In the genomic region with DNA sequence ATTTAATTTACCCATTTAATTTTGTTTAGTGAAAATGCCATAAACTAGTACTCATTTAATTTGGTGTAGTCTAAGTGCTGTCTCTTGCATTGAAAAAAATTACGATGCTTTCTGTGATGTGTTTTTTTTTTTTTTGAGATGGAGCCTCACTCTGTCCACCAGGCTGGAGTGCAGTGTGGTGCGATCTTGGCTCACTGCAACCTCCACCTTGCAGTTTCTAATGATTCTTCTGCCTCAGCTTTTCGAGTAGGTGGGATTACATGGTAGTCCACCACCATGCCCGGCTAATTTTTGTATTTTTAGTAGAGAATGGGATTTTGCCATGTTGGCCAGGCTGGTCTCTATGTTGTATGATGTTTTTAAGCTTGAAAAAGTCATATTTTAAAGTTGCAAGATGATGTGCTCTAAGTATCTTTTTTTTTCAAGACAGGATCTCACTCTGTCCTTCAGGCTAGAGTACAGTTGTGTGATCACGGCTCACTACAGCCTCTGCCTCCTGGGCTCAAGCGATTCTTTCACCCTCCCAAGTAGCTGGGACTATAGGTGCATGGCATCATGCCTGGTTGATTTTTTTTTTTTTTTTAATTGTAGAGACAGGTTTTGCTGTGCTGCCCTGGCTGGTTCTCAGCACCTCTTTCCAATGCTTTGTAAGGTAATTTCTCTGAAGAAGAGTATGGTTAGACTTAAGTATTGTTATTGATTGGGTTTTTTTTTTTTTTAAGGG, we compare ENCODE assay signal across 21 cellular contexts. TPM values are rescaled to one million over a fixed set of nuclear protein-coding genes. Genes with fewer than 3 reads are reported as not detected.
"Had no signal": no experiment of that assay in that cellular context is flagged by ENCODE, and none has a peak within 500 bp of the region (broad histone marks: within the 10 kb centered on the region; RNA-seq: fewer than 3 reads in every experiment).

No MANE protein-coding gene starts in this region.

- H3K27me3 Mint-ChIP-seq: brain; central memory CD8-positive, alpha-beta T cell; type B pancreatic cell had no signal

- ATAC-seq: esophagus mucosa, gastroesophageal sphincter, heart left ventricle, left lung had no signal

- H3K27me3 ChIP-seq: colonic mucosa, gastroesophageal sphincter, heart left ventricle, left lung, right atrium auricular region, testis had no signal

- H3K4me3 ChIP-seq: colonic mucosa, gastroesophageal sphincter, heart left ventricle, left lung, prostate gland, right atrium auricular region, testis had no signal

- H3K27ac Mint-ChIP-seq: type B pancreatic cell had no signal

- FAIRE-seq: kidney had no signal

- H3K4me1 Mint-ChIP-seq: brain had no signal

- H3K4me3 Mint-ChIP-seq: brain; central memory CD8-positive, alpha-beta T cell; type B pancreatic cell had no signal

- H3K9me3 Mint-ChIP-seq: brain; central memory CD8-positive, alpha-beta T cell; type B pancreatic cell had no signal

- H3K27ac ChIP-seq: colonic mucosa, gastroesophageal sphincter, heart left ventricle, left lung, prostate gland, right atrium auricular region, testis, WERI-Rb-1 had no signal

- H3K9me3 ChIP-seq: colonic mucosa, gastroesophageal sphincter, left lung, prostate gland, right atrium auricular region, testis had no signal

- H3K36me3 ChIP-seq: colonic mucosa had no signal

- DNase-seq: activated CD4-positive, alpha-beta T cell treated with anti-CD3 and anti-CD28 coated beads for 1 hour; activated CD4-positive, alpha-beta T cell treated with anti-CD3 and anti-CD28 coated beads, Interleukin-2, amount 50 U/mL, for 4 hours; anterior cingulate cortex; colonic mucosa; heart left ventricle; kidney; left lung; testis; WERI-Rb-1 had no signal

- H3K4me1 ChIP-seq: colonic mucosa, gastroesophageal sphincter, left lung, prostate gland, testis had no signal

RNA-seq across cellular contexts. Expression of gene LRRC10, which starts 8.6 kb away (rescaled TPM):
- total RNA-seq: activated CD8-positive, alpha-beta memory T cell treated with anti-CD3 and anti-CD28 coated beads for 36 hours; colonic mucosa; esophagus mucosa; gastroesophageal sphincter; kidney; left lung; lung microvascular endothelial cell; myocyte; osteocyte; prostate gland; T-helper 1 cell treated with Interleukin-12 subunit alpha and Interleukin-12 subunit beta and Interleukin-4 antibody, amounts not matched to agents 30 ng/mL and 1 ng/mL, for 36 hours had no signal
